Comparison of ENCODE assay signal across 8 cellular contexts in genomic region chr7:72946130-72946745, GRCh38. TPM values are rescaled to one million over a fixed set of nuclear protein-coding genes. Genes with fewer than 3 reads are reported as not detected.
DNase-seq lines count a peak whose midpoint lies in the region; ATAC-seq and TF ChIP-seq lines count a peak whose summit lies in the region.
"Not testable (repeated sequence)": the region's sequence is repeated elsewhere in the genome, so short reads cannot be mapped to it uniquely, and the experiment has no call there.
"Had no signal": no experiment of that assay in that cellular context is flagged by ENCODE, and none has a peak within 500 bp of the region (broad histone marks: within the 10 kb centered on the region; RNA-seq: fewer than 3 reads in every experiment).

No MANE protein-coding gene starts in this region.

- not testable (repeated sequence) for H3K36me3 ChIP-seq in Loucy (ENCODE audit: insufficient read depth, low read length); liver (ENCODE audit: control insufficient read depth in 4 of 4, insufficient read depth in 3 of 4, low read depth in 1 of 4, low read length in 3 of 4)

- 59% methylated on average over 22 of the region's 22 CpGs for WGBS in liver

- H3K27me3 ChIP-seq in Loucy (ENCODE audit: insufficient read depth, low read length, poor library complexity, severe bottlenecking); liver (ENCODE audit: control insufficient read depth in 4 of 4, insufficient read depth in 4 of 4, low read length in 3 of 4): not testable (repeated sequence)

- peak; percentile 12 for DNase-seq in DMS53 treated with DMSO at 0.1 percent for 48 hours (lab: John Stamatoyannopoulos, UW; ENCODE audit: unreplicated experiment)
- DNase-seq in cardiac fibroblast (ENCODE audit: low read depth in 2 of 2); fibroblast of villous mesenchyme (ENCODE audit: low read depth); retinal pigment epithelial cell (ENCODE audit: low read depth): not testable (repeated sequence)

- H3K9ac ChIP-seq in Loucy (ENCODE audit: low read depth, low read length, poor library complexity, severe bottlenecking); liver (ENCODE audit: low read depth in 1 of 2, low read length in 2 of 2): not testable (repeated sequence)

- H2AFZ ChIP-seq in Loucy (ENCODE audit: low read length) = not testable (repeated sequence)

- H3K4me3 ChIP-seq in Loucy (ENCODE audit: low read length, poor library complexity, severe bottlenecking); cardiac fibroblast (replicated peaks in 1 of 2; ENCODE audit: low read depth in 2 of 2, low read length in 2 of 2); fibroblast of villous mesenchyme (ENCODE audit: low read depth, low read length); liver (ENCODE audit: low read depth in 1 of 3, low read length in 3 of 3); retinal pigment epithelial cell (ENCODE audit: low read length): not testable (repeated sequence)

- ATAC-seq in SK-N-SH treated with all-trans-retinoic acid at 6 μM for 48 hours = peak; percentile 35

- peak; percentile 58 to 61 for TF ChIP-seq RAD21 in liver (IDR thresholded peaks at IDR 0.05)

- H3K9me2 ChIP-seq in Loucy (replicated peaks; ENCODE audit: low read depth, low read length) = not testable (repeated sequence)

- not testable (repeated sequence) for H3K27ac ChIP-seq in liver (ENCODE audit: low read depth in 1 of 2, low read length in 2 of 2)

- not testable (repeated sequence) for H3K9me3 ChIP-seq in Loucy (ENCODE audit: insufficient read depth, low read depth, low read length); liver (ENCODE audit: control insufficient read depth in 4 of 4, low read length in 3 of 4)

- not testable (repeated sequence) for H3K4me1 ChIP-seq in Loucy (ENCODE audit: insufficient read depth, low read length, poor library complexity, severe bottlenecking)
- H3K4me1 ChIP-seq in liver (ENCODE audit: control insufficient read depth in 4 of 4, insufficient read depth in 4 of 4, low read length in 3 of 4) = peaks cover 3 to 17% (median 7%) of the 10 kb centered on the region in 4 donors

- not testable (repeated sequence) for H3K4me2 ChIP-seq in Loucy (ENCODE audit: low read depth, low read length, poor library complexity, severe bottlenecking)

- not testable (repeated sequence) for H4K20me1 ChIP-seq in Loucy (ENCODE audit: insufficient read depth, low read length, poor library complexity, severe bottlenecking)

- not testable (repeated sequence) for H3F3A ChIP-seq in Loucy (ENCODE audit: low read depth)

- H3K79me2 ChIP-seq in Loucy (ENCODE audit: insufficient read depth, low read length) = not testable (repeated sequence)

- TF ChIP-seq CTCF in Loucy (conservative IDR thresholded peaks at IDR 0.05; ENCODE audit: low read length) (peak; percentile 20; the same call in 1 of the 2 replicates), cardiac fibroblast (IDR thresholded peaks at IDR 0.05; ENCODE audit: low read depth, low read length) (peak; percentile 27), fibroblast of villous mesenchyme (IDR thresholded peaks at IDR 0.05; ENCODE audit: insufficient read depth, low read depth, low read length) (peak; percentile 27), liver (IDR thresholded peaks at IDR 0.05; ENCODE audit: low read depth, low read length, missing input control) (peak; percentile 14), retinal pigment epithelial cell (conservative IDR thresholded peaks at IDR 0.05; ENCODE audit: low read depth, low read length) (peak; percentile 22)

TF ChIP-seq in liver, 16 proteins besides CTCF, POLR2A, EP300 and RAD21:
- peak; percentile 14 to 19 for TF ChIP-seq RXRA (IDR thresholded peaks at IDR 0.05)
- peak; percentile 48 for TF ChIP-seq HNF4G (IDR thresholded peaks at IDR 0.05)
- TF ChIP-seq HNF4A (conservative IDR thresholded peaks at IDR 0.05) = peak; percentile 73 to 84

RNA-seq across cellular contexts. Expression of gene POM121, which starts 21.3 kb away (rescaled TPM):
- total RNA-seq in fibroblast of villous mesenchyme = 6.4 and 6.9 TPM in 2 replicates
- 10 to 100 TPM in 1 of 2 donors, 1 to 10 TPM in 1; 8.5 to 10.6 TPM for total RNA-seq in liver
- polyA plus RNA-seq in liver = 10 to 100 TPM in 1 of 2 donors, 1 to 10 TPM in 1; 6.1 to 13.8 TPM

RNA-seq across cellular contexts. Expression of gene TRIM74, which starts 23.0 kb away (rescaled TPM):
- total RNA-seq in fibroblast of villous mesenchyme = not detected in 2 replicates
- under 1 TPM in 1 of 2 donors, not detected in 1; 0.50 TPM for total RNA-seq in liver
- polyA plus RNA-seq in liver = under 1 TPM in 1 of 2 donors, not detected in 1; 0.14 TPM
- total RNA-seq: skeletal muscle tissue had no signal
